7 cellular contexts compared by ENCODE assay signal in genomic region chr3:11774296-11774877, GRCh38.
DNase-seq lines count a peak whose midpoint lies in the region; ATAC-seq and TF ChIP-seq lines count a peak whose summit lies in the region.

No MANE protein-coding gene starts in this region.

- H2AFZ ChIP-seq in GM23338 = peak overlapping the region; percentile 87; the same call in 1 of the 2 replicates
- no peak overlapping the region for H2AFZ ChIP-seq in OCI-LY1 (ENCODE audit: low read length)
- no peak overlapping the region for H2AFZ ChIP-seq in neural cell (ENCODE audit: low read depth, low read length)

- no peak for TF ChIP-seq RAD21 in neural cell (conservative IDR thresholded peaks at IDR 0.05)

- H3K9me3 Mint-ChIP-seq in GM23338 = no peaks in the 10 kb centered on the region

- H3K27me3 Mint-ChIP-seq in GM23338 (ENCODE audit: insufficient read depth, low read depth, poor library complexity) (peaks cover 9% of the 10 kb centered on the region), T-helper 17 cell (no peaks in the 10 kb centered on the region)

- no peaks in the 10 kb centered on the region for H3K9me3 ChIP-seq in OCI-LY1 (ENCODE audit: low read length)
- no peaks in the 10 kb centered on the region for H3K9me3 ChIP-seq in neural cell (ENCODE audit: low read length)
- H3K9me3 ChIP-seq in T-helper 17 cell (ENCODE audit: control insufficient read depth, low read length, poor library complexity, severe bottlenecking) = no peaks in the 10 kb centered on the region

- no peak for TF ChIP-seq EP300 in neural cell (conservative IDR thresholded peaks at IDR 0.05; ENCODE audit: poor library complexity, severe bottlenecking)

- H3K27me3 ChIP-seq in GM23338 (ENCODE audit: insufficient read depth) (0 out of 2 replicates have a peak, but pooled peaks cover 3% of the 10 kb centered on the region), OCI-LY1 (ENCODE audit: insufficient read depth, low read length) (no peaks in the 10 kb centered on the region), neural cell (ENCODE audit: insufficient read depth, low read depth, low read length) (no peaks in the 10 kb centered on the region)

- no peak overlapping the region for H3K9ac ChIP-seq in OCI-LY1 (ENCODE audit: low read length)
- H3K9ac ChIP-seq in neural cell (ENCODE audit: low read length) = no peak overlapping the region

- H3K4me3 Mint-ChIP-seq in GM23338 (no peak overlapping the region), T-helper 17 cell (no peak overlapping the region)

- H3K27ac ChIP-seq in GM23338 (ENCODE audit: low read depth) (no peak overlapping the region), OCI-LY1 (ENCODE audit: low read depth, low read length, poor library complexity, severe bottlenecking) (no peak overlapping the region), neural cell (ENCODE audit: low read length) (no peak overlapping the region)

- TF ChIP-seq CTCF in GM23338 (conservative IDR thresholded peaks at IDR 0.05; ENCODE audit: low read depth in 2 of 2) (peak; percentile 68 to 84), OCI-LY1 (IDR thresholded peaks at IDR 0.05; ENCODE audit: low read length) (peak; percentile 28; the same call in 1 of the 2 replicates), neural cell (IDR thresholded peaks at IDR 0.05; ENCODE audit: poor library complexity, severe bottlenecking) (peak; percentile 30)

- peak; percentile 89 for DNase-seq in GM23338 (ENCODE audit: low spot score)
- DNase-seq in erythroblast (lab: John Stamatoyannopoulos, UW) = peak; percentile 32 to 35
- no peak for DNase-seq in activated CD4-positive, alpha-beta T cell treated with anti-CD3 and anti-CD28 coated beads for 4 hours
- no peak for DNase-seq in T-helper 17 cell

- peak; percentile 79 for ATAC-seq in GM23338
- ATAC-seq in T-helper 17 cell = no peak
- no peak for ATAC-seq in GM19452 (IDR thresholded peaks at IDR 0.05; ENCODE audit: unreplicated experiment)

- no peak overlapping the region for H3K4me3 ChIP-seq in GM23338
- H3K4me3 ChIP-seq in OCI-LY1 (ENCODE audit: low read depth, low read length, poor library complexity, severe bottlenecking) = no peak overlapping the region
- no peak overlapping the region for H3K4me3 ChIP-seq in neural cell (ENCODE audit: low read length)

- H3K4me1 ChIP-seq in GM23338 (ENCODE audit: insufficient read depth) (peaks cover 5% of the 10 kb centered on the region; the same call in 1 of the 2 replicates), OCI-LY1 (ENCODE audit: insufficient read depth, low read length, severe bottlenecking) (peaks cover 19% of the 10 kb centered on the region)

- H3K36me3 ChIP-seq in GM23338 (ENCODE audit: insufficient read depth) = no peaks in the 10 kb centered on the region
- H3K36me3 ChIP-seq in OCI-LY1 (ENCODE audit: insufficient read depth, low read length) = no peaks in the 10 kb centered on the region
- no peaks in the 10 kb centered on the region for H3K36me3 ChIP-seq in neural cell (ENCODE audit: insufficient read depth, low read length)

- H3K36me3 Mint-ChIP-seq in GM23338 (ENCODE audit: low read depth) (peaks cover under 1% of the 10 kb centered on the region; the same call in 2 of the 3 replicates), T-helper 17 cell (ENCODE audit: low read depth) (peaks cover 4% of the 10 kb centered on the region)

- TF ChIP-seq POLR2A in erythroblast (IDR thresholded peaks at IDR 0.05; ENCODE audit: low read length) = no peak

- H3F3A ChIP-seq in GM23338 (replicated peaks; ENCODE audit: low read depth) (no peaks in the 10 kb centered on the region), OCI-LY1 (ENCODE audit: insufficient read depth, low read length) (no peaks in the 10 kb centered on the region), neural cell (ENCODE audit: insufficient read depth, low read length, poor library complexity, severe bottlenecking) (no peaks in the 10 kb centered on the region)

- H3K27ac Mint-ChIP-seq in GM23338 (no peak overlapping the region), T-helper 17 cell (no peak overlapping the region)

- H3K4me1 Mint-ChIP-seq in GM23338 = peaks cover 19% of the 10 kb centered on the region
- peaks cover 12% of the 10 kb centered on the region for H3K4me1 Mint-ChIP-seq in T-helper 17 cell

- H3K79me2 ChIP-seq in GM23338 (replicated peaks; ENCODE audit: insufficient read depth) (no peaks in the 10 kb centered on the region), OCI-LY1 (ENCODE audit: insufficient read depth, low read length) (no peaks in the 10 kb centered on the region), neural cell (replicated peaks; ENCODE audit: insufficient read depth, low read length) (no peaks in the 10 kb centered on the region)

- H4K20me1 ChIP-seq in GM23338 (replicated peaks; ENCODE audit: insufficient read depth) (no peaks in the 10 kb centered on the region), OCI-LY1 (ENCODE audit: insufficient read depth, low read length) (no peaks in the 10 kb centered on the region), neural cell (ENCODE audit: insufficient read depth) (no peaks in the 10 kb centered on the region)

- H3K4me2 ChIP-seq in GM23338 (no peak overlapping the region), OCI-LY1 (ENCODE audit: low read length) (no peak overlapping the region), neural cell (ENCODE audit: low read length) (no peak overlapping the region)

- H3K9me2 ChIP-seq in GM23338 (ENCODE audit: insufficient read depth) (no peaks in the 10 kb centered on the region), OCI-LY1 (ENCODE audit: low read depth, low read length) (no peaks in the 10 kb centered on the region), neural cell (ENCODE audit: insufficient read depth, low read length) (no peaks in the 10 kb centered on the region)

TF ChIP-seq in GM23338, 12 proteins besides CTCF, POLR2A, EP300 and RAD21 (continues in another document):
- no peak for TF ChIP-seq CREB1 (CRISPR knock-in tag; IDR thresholded peaks at IDR 0.05; ENCODE audit: low read depth)
- no peak for TF ChIP-seq STAT1 (IDR thresholded peaks at IDR 0.05; ENCODE audit: unreplicated experiment)
- no peak for TF ChIP-seq ZNF331 (CRISPR knock-in tag; IDR thresholded peaks at IDR 0.05; ENCODE audit: low read depth)
- TF ChIP-seq NANOG (IDR thresholded peaks at IDR 0.05; ENCODE audit: borderline replicate concordance) = no peak
- TF ChIP-seq POLR2AphosphoS5 (IDR thresholded peaks at IDR 0.05; ENCODE audit: low read depth) = no peak
- no peak for TF ChIP-seq JUNB (IDR thresholded peaks at IDR 0.05; ENCODE audit: unreplicated experiment)
- no peak for TF ChIP-seq ETS1 (IDR thresholded peaks at IDR 0.05)
- TF ChIP-seq EZH2phosphoT487 (IDR thresholded peaks at IDR 0.05; ENCODE audit: unreplicated experiment) = no peak

TF ChIP-seq in neural cell, 6 proteins besides CTCF, POLR2A, EP300 and RAD21:
- TF ChIP-seq TAF1 (IDR thresholded peaks at IDR 0.05; ENCODE audit: low read depth) (no peak), MXI1 (conservative IDR thresholded peaks at IDR 0.05; ENCODE audit: poor library complexity, severe bottlenecking) (no peak), POLR2AphosphoS5 (IDR thresholded peaks at IDR 0.05) (no peak), EZH2 (IDR thresholded peaks at IDR 0.05; ENCODE audit: borderline replicate concordance, insufficient read depth, low read length, poor library complexity, severe bottlenecking) (no peak), SMC3 (conservative IDR thresholded peaks at IDR 0.05; ENCODE audit: poor library complexity) (no peak), REST (IDR thresholded peaks at IDR 0.05; ENCODE audit: borderline replicate concordance) (no peak)

Comparison
In these comparisons a context has a peak if more than half of its experiments do, and no peak if none do; other contexts are left out.
1. DNase-seq: peak in GM23338 (single experiment) and erythroblast (2 of 2); none in activated CD4-positive, alpha-beta T cell treated with anti-CD3 and anti-CD28 coated beads for 4 hours (0 of 2) and T-helper 17 cell (0 of 3).
2. Peak in every context shown above with its lines, with median percentiles within 50 percentile points of each other: CTCF ChIP-seq.